Comparison of ENCODE assay signal across 1 cellular context in the genomic region with DNA sequence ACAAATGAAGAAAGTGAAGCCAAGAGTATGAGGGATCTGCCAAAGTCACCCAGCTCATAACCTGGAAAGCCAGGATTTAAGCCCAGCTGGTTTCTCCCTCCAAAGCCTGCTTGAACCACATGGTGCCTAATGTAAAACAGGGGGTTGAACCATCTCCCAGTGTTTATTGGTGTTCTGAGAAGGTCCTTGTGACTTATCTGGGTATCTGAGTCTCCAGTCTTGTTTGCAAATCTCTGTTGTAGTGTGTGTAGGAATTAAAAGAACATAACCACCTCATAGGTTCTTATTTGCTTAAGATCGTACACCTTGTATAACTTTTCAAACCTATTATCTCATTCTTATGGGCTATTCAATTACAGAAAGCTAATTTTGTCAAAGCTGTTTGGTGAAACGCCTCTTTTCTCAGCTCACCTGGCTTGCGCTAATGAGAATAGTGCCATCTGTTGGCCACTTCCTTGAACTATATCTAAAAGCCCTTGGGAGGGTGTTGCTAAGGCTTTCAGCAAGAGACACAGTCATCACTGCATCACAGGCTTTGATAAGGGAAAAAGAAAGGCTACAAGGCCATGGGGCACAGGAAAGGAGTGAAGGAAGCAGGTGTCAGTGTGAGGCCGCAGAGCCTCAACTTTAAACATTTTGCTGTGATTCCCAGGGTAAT.
TF ChIP-seq lines count a peak whose summit lies in the region.

No MANE protein-coding gene starts in this region.

TF ChIP-seq in GM12878, 131 proteins besides CTCF, POLR2A, EP300 and RAD21:
- TF ChIP-seq SMC3 (IDR thresholded peaks at IDR 0.05; ENCODE audit: borderline replicate concordance, low read length) (peak; percentile 46; the same call in 1 of the 2 replicates), EGR1 (IDR thresholded peaks at IDR 0.05; ENCODE audit: borderline replicate concordance in 1 of 2, low read depth in 2 of 2, low read length in 2 of 2) (no peak)
